Comparison of ENCODE assay signal across 8 cellular contexts in genomic region chr7:136057509-136057908, GRCh38.
"Had no signal": no experiment of that assay in that cellular context is flagged by ENCODE, and none has a peak within 500 bp of the region (broad histone marks: within the 10 kb centered on the region; RNA-seq: fewer than 3 reads in every experiment).

No MANE protein-coding gene starts in this region.

- ATAC-seq: GM12878 had no signal

- FAIRE-seq: G401.6, GM12878, GM12891, GM12892, GM18507, GM19239 had no signal

- DNase-seq: GDM1, GF-D8 had no signal

- H3K4me3 ChIP-seq: GM12878 had no signal
